9 cellular contexts compared by ENCODE assay signal in the genomic region with DNA sequence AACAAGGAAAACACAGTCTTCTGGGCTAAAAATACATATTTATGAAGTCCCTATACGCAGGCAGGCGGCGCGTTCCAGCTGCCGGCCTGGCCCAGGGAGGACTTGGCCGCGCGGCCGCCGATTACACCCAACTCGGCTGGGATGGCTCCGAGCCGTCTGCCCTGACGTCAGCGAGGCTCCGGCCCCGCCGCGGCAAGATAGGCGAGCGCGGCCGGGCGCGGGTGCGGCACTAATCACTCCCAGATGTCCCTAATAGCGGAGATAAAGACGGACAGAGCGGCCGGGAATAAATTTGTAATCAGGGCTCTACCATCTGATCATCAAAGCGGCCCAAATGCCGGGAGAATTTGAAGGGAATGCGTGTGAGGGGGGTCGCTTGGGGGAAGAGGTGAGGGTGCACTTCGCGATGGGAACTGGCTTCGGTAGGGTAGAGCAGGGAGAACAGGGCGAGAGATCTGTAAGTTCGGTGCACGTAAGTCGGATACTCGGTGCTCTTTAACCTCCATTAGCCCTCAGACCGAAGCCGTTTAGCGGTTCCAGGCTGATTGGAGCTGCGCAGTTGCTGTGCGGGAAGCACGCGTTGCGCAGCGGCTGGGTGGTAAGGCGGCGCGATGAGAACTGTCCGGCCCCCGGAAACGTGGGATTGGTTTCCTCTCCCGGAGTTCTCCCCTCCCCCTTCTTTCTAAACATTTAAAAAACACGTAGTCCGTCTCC. TPM values are rescaled to one million over a fixed set of nuclear protein-coding genes. Genes with fewer than 3 reads are reported as not detected.
DNase-seq lines count a peak whose midpoint lies in the region; ATAC-seq and TF ChIP-seq lines count a peak whose summit lies in the region.
"Had no signal": no experiment of that assay in that cellular context is flagged by ENCODE, and none has a peak within 500 bp of the region (broad histone marks: within the 10 kb centered on the region; RNA-seq: fewer than 3 reads in every experiment).

No MANE protein-coding gene starts in this region.

- 0 to 1% methylated on average over 49 to 60 of the region's 60 CpGs for WGBS in testis, 2 donors

- peaks cover 81% of the 10 kb centered on the region for H3K27me3 Mint-ChIP-seq in CD8-positive, alpha-beta T cell (ENCODE audit: low read depth)
- peaks cover 94% of the 10 kb centered on the region for H3K27me3 Mint-ChIP-seq in central memory CD8-positive, alpha-beta T cell

- intact Hi-C loops in CD8-positive, alpha-beta T cell (cut with DNase I, micrococcal nuclease) = no loop called here
- intact Hi-C loops in testis (cut with DNase I; ENCODE audit: low total_unique reads) = no loop called here

- no peak for DNase-seq in CD8-positive, alpha-beta T cell
- peak; percentile 71 for DNase-seq in MG63
- no peak for DNase-seq in central memory CD8-positive, alpha-beta T cell (ENCODE audit: low spot score in 2 of 2)
- peak; percentile 82 for DNase-seq in left kidney (ENCODE audit: low read depth, low spot score)
- DNase-seq in testis = peak; percentile 90
- no peak for DNase-seq in SIG-M5 (lab: John Stamatoyannopoulos, UW)
- no peak for DNase-seq in medulla oblongata (ENCODE audit: extremely low spot score)

- ATAC-seq in CD8-positive, alpha-beta T cell = no peak
- no peak for ATAC-seq in central memory CD8-positive, alpha-beta T cell (replicated peaks; ENCODE audit: extremely low read depth, poor library complexity, severe bottlenecking)
- no peak for ATAC-seq in HG02798 (IDR thresholded peaks at IDR 0.05; ENCODE audit: poor library complexity, unreplicated experiment)
- ATAC-seq: HCT116 had no signal

- H3K4me3 Mint-ChIP-seq in CD8-positive, alpha-beta T cell = peak overlapping the region; percentile 42
- peak overlapping the region; percentile 25 for H3K4me3 Mint-ChIP-seq in central memory CD8-positive, alpha-beta T cell

- H3K9me3 ChIP-seq in CD8-positive, alpha-beta T cell (ENCODE audit: low read length) = peaks cover 4% of the 10 kb centered on the region
- H3K9me3 ChIP-seq in MG63 = no peaks in the 10 kb centered on the region
- no peaks in the 10 kb centered on the region for H3K9me3 ChIP-seq in testis

- no peak for TF ChIP-seq CTCF in CD8-positive, alpha-beta T cell (IDR thresholded peaks at IDR 0.05)
- TF ChIP-seq CTCF in testis (IDR thresholded peaks at IDR 0.05) = no peak

- peaks cover 6% of the 10 kb centered on the region for H3K9me3 Mint-ChIP-seq in CD8-positive, alpha-beta T cell
- no peaks in the 10 kb centered on the region for H3K9me3 Mint-ChIP-seq in central memory CD8-positive, alpha-beta T cell

- no peak overlapping the region for H3K27ac Mint-ChIP-seq in CD8-positive, alpha-beta T cell
- no peak overlapping the region for H3K27ac Mint-ChIP-seq in central memory CD8-positive, alpha-beta T cell (ENCODE audit: low read depth)

- H3K4me3 ChIP-seq in CD8-positive, alpha-beta T cell (ENCODE audit: low read depth, low read length) = no peak overlapping the region
- H3K4me3 ChIP-seq in MG63 (peak overlapping the region; percentile 18; the same call in 1 of the 2 replicates), testis (peak overlapping the region; percentile 52 to 67)

- no peaks in the 10 kb centered on the region for H3K36me3 ChIP-seq in CD8-positive, alpha-beta T cell (ENCODE audit: insufficient read depth, low read length)
- H3K36me3 ChIP-seq in MG63 = no peaks in the 10 kb centered on the region
- no peaks in the 10 kb centered on the region for H3K36me3 ChIP-seq in testis (ENCODE audit: low read depth, missing control alignments)

- no peak overlapping the region for H3K27ac ChIP-seq in CD8-positive, alpha-beta T cell (ENCODE audit: low read depth, low read length)
- peak overlapping the region; percentile 85 to 87 for H3K27ac ChIP-seq in testis

- H3K4me1 Mint-ChIP-seq in CD8-positive, alpha-beta T cell (ENCODE audit: low read depth) = peaks cover 27% of the 10 kb centered on the region
- peaks cover 16% of the 10 kb centered on the region for H3K4me1 Mint-ChIP-seq in central memory CD8-positive, alpha-beta T cell

- CTCF ChIA-PET in CD8-positive, alpha-beta T cell (lab: Charles Lee) = interaction anchor here (1.3 kb wide), 1 partner anchor 28 kb away, joined by 3 read pairs; no protein-coding TSS in a partner anchor

- H3K36me3 Mint-ChIP-seq in CD8-positive, alpha-beta T cell = no peaks in the 10 kb centered on the region
- H3K36me3 Mint-ChIP-seq in central memory CD8-positive, alpha-beta T cell (ENCODE audit: insufficient read depth) = peaks cover 14% of the 10 kb centered on the region

- H3K4me1 ChIP-seq in CD8-positive, alpha-beta T cell (ENCODE audit: insufficient read depth, low read length) = peaks cover 14% of the 10 kb centered on the region
- peaks cover 12% of the 10 kb centered on the region for H3K4me1 ChIP-seq in testis

- POLR2A ChIA-PET in CD8-positive, alpha-beta T cell (lab: Charles Lee) = no interaction called here

- no peak for TF ChIP-seq POLR2A in testis (IDR thresholded peaks at IDR 0.05)

- H3K27me3 ChIP-seq in CD8-positive, alpha-beta T cell (ENCODE audit: insufficient read depth, low read length) = peaks cover 69% of the 10 kb centered on the region
- H3K27me3 ChIP-seq in MG63 (no peaks in the 10 kb centered on the region), testis (no peaks in the 10 kb centered on the region)

RNA-seq across cellular contexts. Expression of a gene that starts 7.7 kb away (rescaled TPM):
- total RNA-seq in CD8-positive, alpha-beta T cell = not detected
- 0.16 and 23.8 TPM in 2 replicates for total RNA-seq in MG63 (2014; rRNA removed; shearing (Covaris generic); ENCODE audit: low replicate concordance)
- 10 to 100 TPM in 1 of 2 donors, 1 to 10 TPM in 1; 9.4 to 12.3 TPM for total RNA-seq in testis
- 3.5 TPM for polyA plus RNA-seq in testis (ENCODE audit: insufficient read depth, low read depth, low replicate concordance)

Comparison
In these comparisons a context has a peak if more than half of its experiments do, and no peak if none do; other contexts are left out.
1. DNase-seq: peak in MG63 (single experiment), left kidney (single experiment) and testis (single experiment); none in CD8-positive, alpha-beta T cell (0 of 7), central memory CD8-positive, alpha-beta T cell (0 of 2), SIG-M5 (single experiment) and medulla oblongata (single experiment).